In the genomic region with DNA sequence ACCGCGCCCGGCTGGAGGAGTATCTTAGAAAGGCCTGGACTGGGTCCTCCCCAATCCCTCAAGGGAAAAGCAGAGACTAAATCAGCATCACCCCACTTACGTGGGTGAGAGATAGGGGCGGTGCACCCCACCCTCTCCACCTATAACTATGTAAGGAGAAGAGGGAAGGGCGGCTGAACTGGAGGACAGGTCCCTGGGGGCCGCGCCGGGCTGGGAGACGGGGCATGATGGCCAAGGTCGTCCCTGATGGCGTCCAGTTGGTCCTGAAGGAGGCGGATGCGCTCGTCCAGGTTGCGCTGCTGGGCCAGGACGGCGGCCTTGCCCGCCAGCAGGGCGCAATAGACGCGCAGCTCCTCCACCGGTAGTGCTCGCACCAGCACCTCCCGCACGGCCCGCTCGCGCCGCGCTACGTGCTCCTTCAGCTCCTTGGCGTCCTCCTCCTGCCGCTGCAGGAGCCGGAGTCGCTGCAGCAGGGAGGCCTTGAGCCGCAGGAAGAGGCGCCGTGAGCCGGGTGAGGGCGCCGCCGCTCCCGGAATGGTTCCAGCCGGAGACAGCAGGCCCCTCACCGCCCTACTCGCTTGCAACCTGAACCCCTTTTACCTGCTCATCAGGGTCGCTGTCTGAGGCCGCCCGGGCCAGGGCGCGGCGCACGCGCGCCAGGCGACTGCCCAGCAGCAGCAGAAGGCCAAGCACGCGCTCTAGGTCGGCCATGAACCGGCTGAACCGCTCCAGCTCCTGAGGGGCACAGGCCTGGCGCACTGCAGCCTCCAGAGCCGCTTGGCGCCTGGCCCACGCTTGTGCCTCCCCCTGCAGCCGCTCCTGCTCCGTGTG, we compare ENCODE assay signal across 1 cellular context.
TF ChIP-seq lines count a peak whose summit lies in the region.

No MANE protein-coding gene starts in this region.

TF ChIP-seq in K562, 482 proteins besides CTCF, POLR2A, EP300 and RAD21:
- TF ChIP-seq ZKSCAN8 (CRISPR knock-in tag; IDR thresholded peaks at IDR 0.05) (no peak), TAF15 (IDR thresholded peaks at IDR 0.05; ENCODE audit: low read depth, low read length) (no peak), ZBTB33 (CRISPR knock-in tag; IDR thresholded peaks at IDR 0.05) (peak; percentile 80), RBFOX2 (IDR thresholded peaks at IDR 0.05; ENCODE audit: low read depth, low read length) (peak; percentile 41; the same call in 1 of the 2 replicates), ZBTB9 (CRISPR knock-in tag; IDR thresholded peaks at IDR 0.05) (no peak), POLR2G (IDR thresholded peaks at IDR 0.05; ENCODE audit: low read depth, low read length) (peak; percentile 59)
